In genomic region chr20:19786311-19786710, GRCh38 we compare ENCODE assay signal across 10 cellular contexts. TPM values are rescaled to one million over a fixed set of nuclear protein-coding genes. Genes with fewer than 3 reads are reported as not detected.
DNase-seq lines count a peak whose midpoint lies in the region; ATAC-seq lines count a peak whose summit lies in the region.
"Had no signal": no experiment of that assay in that cellular context is flagged by ENCODE, and none has a peak within 500 bp of the region (broad histone marks: within the 10 kb centered on the region; RNA-seq: fewer than 3 reads in every experiment).

No MANE protein-coding gene starts in this region.

- no peak overlapping the region for H3K4me3 ChIP-seq in SJCRH30

- H3K4me1 ChIP-seq in SJCRH30, result peaks cover 34% of the 10 kb centered on the region

- no peak for ATAC-seq in HG02938 (IDR thresholded peaks at IDR 0.05; ENCODE audit: unreplicated experiment)

- in situ Hi-C loops in KBM-7 (cut with MboI; ENCODE audit: low pct_unique_long_range_greater_than_20kb, low sequenced_read_pairs), result no loop called here

- peak overlapping the region; percentile 94 for H3K27ac ChIP-seq in SJCRH30

- DNase-seq in KBM-7, result peak; percentile 12
- DNase-seq in SJCRH30, result peak; percentile 95 to 98
- peak; percentile 99 for DNase-seq in glomerular visceral epithelial cell (ENCODE audit: extremely low spot score)
- peak; percentile 71 for DNase-seq in stromal cell of bone marrow (ENCODE audit: low read depth)
- no peak for DNase-seq in activated CD8-positive, alpha-beta memory T cell treated with anti-CD3 and anti-CD28 coated beads for 24 hours
- DNase-seq in pons (ENCODE audit: low spot score), result no peak
- DNase-seq in middle frontal gyrus (ENCODE audit: extremely low spot score, low spot score), result no peak
- DNase-seq: naive B cell had no signal

- H3K27me3 ChIP-seq in SJCRH30, result no peaks in the 10 kb centered on the region

- H3K36me3 ChIP-seq in SJCRH30, result no peaks in the 10 kb centered on the region

- H3K9me3 ChIP-seq in SJCRH30 (replicated peaks), result peaks cover 6% of the 10 kb centered on the region; the same call in 1 of the 2 replicates

RNA-seq across cellular contexts. Expression of gene RIN2, which starts 28.3 kb away (rescaled TPM):
- 20.3 and 22.6 TPM in 2 replicates for total RNA-seq in SJCRH30 (2014; rRNA removed; shearing (Covaris generic))
- total RNA-seq: activated CD8-positive, alpha-beta memory T cell treated with anti-CD3 and anti-CD28 coated beads for 36 hours had no signal

Comparison
In these comparisons a context has a peak if more than half of its experiments do, and no peak if none do; other contexts are left out.
1. DNase-seq: peak in KBM-7 (single experiment), SJCRH30 (2 of 2), glomerular visceral epithelial cell (single experiment) and stromal cell of bone marrow (single experiment); none in activated CD8-positive, alpha-beta memory T cell treated with anti-CD3 and anti-CD28 coated beads for 24 hours (single experiment), pons (single experiment) and middle frontal gyrus (single experiment).